ENCODE assay signal across 1 cellular context in the genomic region with DNA sequence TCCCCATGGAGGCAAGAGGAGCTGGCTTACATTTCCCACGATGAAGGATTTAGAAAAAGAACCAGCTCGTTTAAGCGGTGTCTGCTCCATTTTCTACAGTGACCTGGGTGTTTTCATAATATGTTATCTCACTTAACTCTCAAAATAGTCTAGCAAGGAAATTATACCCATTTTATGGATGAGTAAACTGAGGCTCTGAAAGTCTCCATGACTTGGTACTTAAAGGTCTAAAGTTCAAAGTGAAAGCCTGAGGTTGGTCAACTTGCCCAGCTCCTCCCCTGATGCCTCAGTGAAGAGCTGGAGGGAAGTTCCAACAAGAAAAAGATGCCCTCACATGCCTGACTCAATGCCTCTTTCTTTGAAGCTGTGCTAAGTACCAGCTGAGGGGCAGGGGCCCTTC.
A peak's percentile ranks its signal among the peaks of the same experiment; 100 is the strongest.
TF ChIP-seq lines count a peak whose summit lies in the region.

No MANE protein-coding gene starts in this region.

TF ChIP-seq in HepG2, 621 proteins besides CTCF, POLR2A, EP300 and RAD21 (continued from another document):
- TF ChIP-seq TAF15 (IDR thresholded peaks at IDR 0.05; ENCODE audit: low read depth, low read length, poor library complexity, severe bottlenecking) (no peak), KMT2B (CRISPR knock-in tag; IDR thresholded peaks at IDR 0.05) (no peak), ZNF629 (CRISPR knock-in tag; conservative IDR thresholded peaks at IDR 0.05) (peak; percentile 79)
- TF ChIP-seq, protein P1, sequence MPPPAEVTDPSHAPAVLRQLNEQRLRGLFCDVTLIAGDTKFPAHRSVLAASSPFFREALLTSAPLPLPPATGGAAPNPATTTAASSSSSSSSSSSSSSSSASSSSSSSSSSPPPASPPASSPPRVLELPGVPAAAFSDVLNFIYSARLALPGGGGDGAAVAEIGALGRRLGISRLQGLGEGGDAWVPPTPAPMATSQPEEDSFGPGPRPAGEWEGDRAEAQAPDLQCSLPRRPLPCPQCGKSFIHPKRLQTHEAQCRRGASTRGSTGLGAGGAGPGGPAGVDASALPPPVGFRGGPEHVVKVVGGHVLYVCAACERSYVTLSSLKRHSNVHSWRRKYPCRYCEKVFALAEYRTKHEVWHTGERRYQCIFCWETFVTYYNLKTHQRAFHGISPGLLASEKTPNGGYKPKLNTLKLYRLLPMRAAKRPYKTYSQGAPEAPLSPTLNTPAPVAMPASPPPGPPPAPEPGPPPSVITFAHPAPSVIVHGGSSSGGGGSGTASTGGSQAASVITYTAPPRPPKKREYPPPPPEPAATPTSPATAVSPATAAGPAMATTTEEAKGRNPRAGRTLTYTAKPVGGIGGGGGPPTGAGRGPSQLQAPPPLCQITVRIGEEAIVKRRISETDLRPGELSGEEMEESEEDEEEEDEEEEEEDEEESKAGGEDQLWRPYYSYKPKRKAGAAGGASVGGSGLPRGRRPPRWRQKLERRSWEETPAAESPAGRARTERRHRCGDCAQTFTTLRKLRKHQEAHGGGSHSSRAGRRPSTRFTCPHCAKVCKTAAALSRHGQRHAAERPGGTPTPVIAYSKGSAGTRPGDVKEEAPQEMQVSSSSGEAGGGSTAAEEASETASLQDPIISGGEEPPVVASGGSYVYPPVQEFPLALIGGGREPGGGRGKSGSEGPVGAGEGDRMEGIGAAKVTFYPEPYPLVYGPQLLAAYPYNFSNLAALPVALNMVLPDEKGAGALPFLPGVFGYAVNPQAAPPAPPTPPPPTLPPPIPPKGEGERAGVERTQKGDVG (CRISPR knock-in tag; IDR thresholded peaks at IDR 0.05; ENCODE audit: borderline replicate concordance), result no peak
- TF ChIP-seq, protein P2, sequence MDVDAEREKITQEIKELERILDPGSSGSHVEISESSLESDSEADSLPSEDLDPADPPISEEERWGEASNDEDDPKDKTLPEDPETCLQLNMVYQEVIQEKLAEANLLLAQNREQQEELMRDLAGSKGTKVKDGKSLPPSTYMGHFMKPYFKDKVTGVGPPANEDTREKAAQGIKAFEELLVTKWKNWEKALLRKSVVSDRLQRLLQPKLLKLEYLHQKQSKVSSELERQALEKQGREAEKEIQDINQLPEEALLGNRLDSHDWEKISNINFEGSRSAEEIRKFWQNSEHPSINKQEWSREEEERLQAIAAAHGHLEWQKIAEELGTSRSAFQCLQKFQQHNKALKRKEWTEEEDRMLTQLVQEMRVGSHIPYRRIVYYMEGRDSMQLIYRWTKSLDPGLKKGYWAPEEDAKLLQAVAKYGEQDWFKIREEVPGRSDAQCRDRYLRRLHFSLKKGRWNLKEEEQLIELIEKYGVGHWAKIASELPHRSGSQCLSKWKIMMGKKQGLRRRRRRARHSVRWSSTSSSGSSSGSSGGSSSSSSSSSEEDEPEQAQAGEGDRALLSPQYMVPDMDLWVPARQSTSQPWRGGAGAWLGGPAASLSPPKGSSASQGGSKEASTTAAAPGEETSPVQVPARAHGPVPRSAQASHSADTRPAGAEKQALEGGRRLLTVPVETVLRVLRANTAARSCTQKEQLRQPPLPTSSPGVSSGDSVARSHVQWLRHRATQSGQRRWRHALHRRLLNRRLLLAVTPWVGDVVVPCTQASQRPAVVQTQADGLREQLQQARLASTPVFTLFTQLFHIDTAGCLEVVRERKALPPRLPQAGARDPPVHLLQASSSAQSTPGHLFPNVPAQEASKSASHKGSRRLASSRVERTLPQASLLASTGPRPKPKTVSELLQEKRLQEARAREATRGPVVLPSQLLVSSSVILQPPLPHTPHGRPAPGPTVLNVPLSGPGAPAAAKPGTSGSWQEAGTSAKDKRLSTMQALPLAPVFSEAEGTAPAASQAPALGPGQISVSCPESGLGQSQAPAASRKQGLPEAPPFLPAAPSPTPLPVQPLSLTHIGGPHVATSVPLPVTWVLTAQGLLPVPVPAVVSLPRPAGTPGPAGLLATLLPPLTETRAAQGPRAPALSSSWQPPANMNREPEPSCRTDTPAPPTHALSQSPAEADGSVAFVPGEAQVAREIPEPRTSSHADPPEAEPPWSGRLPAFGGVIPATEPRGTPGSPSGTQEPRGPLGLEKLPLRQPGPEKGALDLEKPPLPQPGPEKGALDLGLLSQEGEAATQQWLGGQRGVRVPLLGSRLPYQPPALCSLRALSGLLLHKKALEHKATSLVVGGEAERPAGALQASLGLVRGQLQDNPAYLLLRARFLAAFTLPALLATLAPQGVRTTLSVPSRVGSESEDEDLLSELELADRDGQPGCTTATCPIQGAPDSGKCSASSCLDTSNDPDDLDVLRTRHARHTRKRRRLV (CRISPR knock-in tag; IDR thresholded peaks at IDR 0.05), result no peak
